ENCODE assay signal across 9 cellular contexts in the genomic region with DNA sequence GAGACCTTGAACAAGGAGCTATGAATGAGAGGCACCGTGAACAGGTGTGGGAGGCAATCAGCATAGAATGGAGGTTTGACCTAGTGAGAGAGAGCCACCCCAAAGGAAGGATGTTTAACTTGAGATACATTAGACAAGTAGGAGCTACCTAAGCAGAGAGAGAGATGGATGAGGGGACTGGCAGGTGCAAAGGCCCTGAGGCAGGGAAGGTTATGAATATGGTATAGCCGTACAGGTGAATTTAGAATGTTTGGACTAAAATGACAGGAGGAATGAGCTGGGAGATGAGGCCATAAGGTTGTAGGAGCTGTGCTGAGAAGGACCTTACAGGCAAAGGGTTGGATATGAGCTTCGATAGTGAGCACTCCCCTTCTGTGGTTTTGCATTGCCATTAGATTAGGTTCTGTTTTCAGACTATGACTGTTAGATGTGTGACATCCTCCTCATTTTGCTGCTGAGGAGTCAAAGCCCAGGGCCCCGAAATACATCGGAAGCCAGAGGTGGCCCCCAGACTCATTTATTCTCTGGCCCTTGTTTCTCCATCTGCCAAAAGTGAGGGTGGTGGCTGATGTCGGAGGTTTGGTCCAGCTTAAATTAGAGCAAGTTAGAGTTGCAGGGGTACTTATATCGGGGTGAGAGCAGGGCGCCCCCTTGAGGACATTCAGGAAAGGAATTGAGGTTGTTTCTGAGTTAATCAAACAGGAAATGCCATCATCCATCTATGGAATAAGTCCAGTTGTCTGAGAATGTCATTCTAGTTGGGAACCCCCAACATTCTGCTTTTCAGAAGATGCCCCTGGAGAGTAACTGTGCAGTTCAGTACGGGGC. TPM values are rescaled to one million over a fixed set of nuclear protein-coding genes. Genes with fewer than 3 reads are reported as not detected.
A peak's percentile ranks its signal among the peaks of the same experiment; 100 is the strongest.
DNase-seq lines count a peak whose midpoint lies in the region; TF ChIP-seq lines count a peak whose summit lies in the region.
"Had no signal": no experiment of that assay in that cellular context is flagged by ENCODE, and none has a peak within 500 bp of the region (broad histone marks: within the 10 kb centered on the region; RNA-seq: fewer than 3 reads in every experiment).

No MANE protein-coding gene starts in this region.

- DNase-seq in SIG-M5 treated with dmso at 0.1 percent for 504 hours (lab: John Stamatoyannopoulos, UW; ENCODE audit: unreplicated experiment): peak; percentile 36
- no peak for DNase-seq in SIG-M5 (lab: John Stamatoyannopoulos, UW)
- DNase-seq in NCI-H1694 treated with DMSO at 0.1 percent for 48 hours (lab: John Stamatoyannopoulos, UW): peak; percentile 67
- DNase-seq in brain microvascular endothelial cell: peak; percentile 5
- DNase-seq in stimulated activated CD4-positive, alpha-beta T cell treated with anti-CD3 and anti-CD28 coated beads, Interleukin-15, amount 100 ng/mL, for 24 hours: peak; percentile 60
- DNase-seq in cerebellum (ENCODE audit: low spot score): no peak
- no peak for DNase-seq in retina
- DNase-seq in NCI-H2227 treated with DMSO at 0.1 percent for 48 hours (lab: John Stamatoyannopoulos, UW): no peak

- no peak overlapping the region for H3K27ac ChIP-seq in brain microvascular endothelial cell
- H3K27ac ChIP-seq: BLaER1 had no signal

- no peaks in the 10 kb centered on the region for H3K36me3 ChIP-seq in brain microvascular endothelial cell (replicated peaks)
- H3K36me3 ChIP-seq: BLaER1 had no signal

- in situ Hi-C loops in brain microvascular endothelial cell (cut with HindIII; ENCODE audit: low pct_ligation_motif_present, low sequenced_read_pairs): no loop called here

- H3K27me3 ChIP-seq in brain microvascular endothelial cell (replicated peaks): no peaks in the 10 kb centered on the region
- H3K27me3 ChIP-seq: BLaER1 had no signal

- TF ChIP-seq CTCF in brain microvascular endothelial cell (IDR thresholded peaks at IDR 0.05; ENCODE audit: low read depth, low read length, missing control alignments): peak; percentile 51

- H3K4me3 ChIP-seq in brain microvascular endothelial cell (ENCODE audit: low read depth, low read length): no peak overlapping the region
- H3K4me3 ChIP-seq: BLaER1 had no signal

RNA-seq across cellular contexts. Expression of a gene that starts 29.4 kb away (rescaled TPM):
- 4.7 TPM for total RNA-seq in cerebellum

Comparison
In these comparisons a context has a peak if more than half of its experiments do, and no peak if none do; other contexts are left out.
1. DNase-seq: peak in SIG-M5 treated with dmso at 0.1 percent for 504 hours (single experiment), NCI-H1694 treated with DMSO at 0.1 percent for 48 hours (single experiment), brain microvascular endothelial cell (single experiment) and stimulated activated CD4-positive, alpha-beta T cell treated with anti-CD3 and anti-CD28 coated beads, Interleukin-15, amount 100 ng/mL, for 24 hours (single experiment); none in SIG-M5 (single experiment), cerebellum (single experiment), retina (single experiment) and NCI-H2227 treated with DMSO at 0.1 percent for 48 hours (single experiment).